17 cellular contexts compared by ENCODE assay signal in the genomic region with DNA sequence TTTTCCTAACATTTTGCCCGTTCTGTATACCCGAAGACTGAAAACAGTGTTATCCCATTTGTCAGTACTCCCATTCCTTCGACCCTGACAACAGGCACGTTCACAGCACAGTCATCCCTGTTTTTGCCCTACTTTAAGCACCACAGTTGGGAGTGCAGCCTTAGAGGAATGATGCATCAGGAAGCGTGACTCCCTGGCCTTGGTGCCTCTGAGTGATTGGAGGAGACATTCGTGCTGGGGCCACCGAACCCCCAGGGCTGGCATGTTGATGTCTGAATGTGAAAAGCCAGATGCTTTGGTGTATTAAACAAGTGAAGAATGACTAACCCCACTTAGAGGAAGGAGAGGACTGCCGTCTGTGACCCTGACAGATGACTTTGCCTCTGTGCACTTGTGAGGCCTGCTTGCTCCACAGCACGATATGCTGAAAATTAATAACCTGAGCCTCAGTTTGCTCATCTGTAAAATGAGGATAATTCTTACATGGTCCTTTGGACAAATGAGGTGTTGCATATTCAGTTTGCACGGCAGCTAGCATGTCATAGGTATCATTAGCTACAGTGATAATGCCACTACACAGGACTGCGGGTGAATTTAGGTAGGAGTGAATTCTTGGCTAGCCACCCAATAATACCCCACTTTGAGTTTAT. TPM values are rescaled to one million over a fixed set of nuclear protein-coding genes. Genes with fewer than 3 reads are reported as not detected.
DNase-seq lines count a peak whose midpoint lies in the region; ATAC-seq and TF ChIP-seq lines count a peak whose summit lies in the region.
"Had no signal": no experiment of that assay in that cellular context is flagged by ENCODE, and none has a peak within 500 bp of the region (broad histone marks: within the 10 kb centered on the region; RNA-seq: fewer than 3 reads in every experiment).

No MANE protein-coding gene starts in this region.

- H2AFZ ChIP-seq in osteoblast (ENCODE audit: low read length): no peak overlapping the region

- CTCF ChIA-PET in activated naive CD4-positive, alpha-beta T cell treated with anti-CD3 and anti-CD28 coated beads for 36 hours (lab: Charles Lee): no interaction called here

- H3K4me1 ChIP-seq in osteoblast (ENCODE audit: insufficient read depth, low read length) (peaks cover 47% of the 10 kb centered on the region), HAP-1 (peaks cover 9% of the 10 kb centered on the region), left lung (peaks cover 15 to 29% of the 10 kb centered on the region in 2 donors)
- H3K4me1 ChIP-seq: BE2C had no signal

- no peaks in the 10 kb centered on the region for H3K36me3 Mint-ChIP-seq in activated naive CD4-positive, alpha-beta T cell treated with anti-CD3 and anti-CD28 coated beads for 36 hours (ENCODE audit: low read depth)
- H3K36me3 Mint-ChIP-seq: naive B cell had no signal

- peak; percentile 81 for ATAC-seq in SK-N-SH treated with all-trans-retinoic acid at 6 μM for 48 hours
- no peak for ATAC-seq in left lung
- ATAC-seq: Panc1 had no signal

- intact Hi-C loops in activated naive CD4-positive, alpha-beta T cell treated with anti-CD3 and anti-CD28 coated beads for 36 hours (cut with micrococcal nuclease): no loop called here
- intact Hi-C loops in left lung (cut with DNase I): no loop called here

- H4K20me1 ChIP-seq in osteoblast (ENCODE audit: insufficient read depth, low read length): peaks cover 50% of the 10 kb centered on the region

- no peaks in the 10 kb centered on the region for H3K9me3 ChIP-seq in osteoblast (ENCODE audit: low read depth, low read length)
- H3K9me3 ChIP-seq in HAP-1: no peaks in the 10 kb centered on the region
- no peaks in the 10 kb centered on the region for H3K9me3 ChIP-seq in left lung
- H3K9me3 ChIP-seq: ascending aorta, BE2C had no signal

- TF ChIP-seq CTCF in osteoblast (IDR thresholded peaks at IDR 0.05; ENCODE audit: extremely low read depth, low read depth, low read length): no peak
- TF ChIP-seq CTCF in left lung (IDR thresholded peaks at IDR 0.05): no peak

- H3K27ac ChIP-seq in osteoblast (ENCODE audit: low read depth, low read length) (peak overlapping the region; percentile 47), left lung (no peak overlapping the region)
- H3K27ac ChIP-seq: ascending aorta, VCaP had no signal

- H3K27me3 Mint-ChIP-seq in activated naive CD4-positive, alpha-beta T cell treated with anti-CD3 and anti-CD28 coated beads for 36 hours (ENCODE audit: low read depth): no peaks in the 10 kb centered on the region
- H3K27me3 Mint-ChIP-seq: naive B cell, progenitor cell of endocrine pancreas had no signal

- H3K4me1 Mint-ChIP-seq in activated naive CD4-positive, alpha-beta T cell treated with anti-CD3 and anti-CD28 coated beads for 36 hours (ENCODE audit: low read depth): peaks cover 11% of the 10 kb centered on the region

- H3K27ac Mint-ChIP-seq in activated naive CD4-positive, alpha-beta T cell treated with anti-CD3 and anti-CD28 coated beads for 36 hours: no peak overlapping the region
- H3K27ac Mint-ChIP-seq: progenitor cell of endocrine pancreas had no signal

- DNase-seq in EL: peak; percentile 97
- peak; percentile 5 for DNase-seq in dermis blood vessel endothelial cell
- peak; percentile 91 for DNase-seq in osteoblast (ENCODE audit: insufficient read length, low spot score, missing footprints)
- no peak for DNase-seq in SW 1271 (lab: John Stamatoyannopoulos, UW)
- DNase-seq in activated naive CD4-positive, alpha-beta T cell treated with anti-CD3 and anti-CD28 coated beads for 36 hours: no peak
- DNase-seq in HAP-1 (ENCODE audit: low spot score in 2 of 2): no peak
- DNase-seq in left lung: no peak
- DNase-seq: activated CD8-positive, alpha-beta memory T cell treated with anti-CD3 and anti-CD28 coated beads for 24 hours; BE2C; naive B cell; NCI-H1048; NCI-H774 had no signal

- H3K4me2 ChIP-seq in osteoblast (ENCODE audit: insufficient read depth, low read length): no peak overlapping the region

- H3K4me3 ChIP-seq in osteoblast (ENCODE audit: insufficient read depth, low read length): no peak overlapping the region
- no peak overlapping the region for H3K4me3 ChIP-seq in HAP-1
- no peak overlapping the region for H3K4me3 ChIP-seq in left lung
- H3K4me3 ChIP-seq: ascending aorta had no signal

- no peak overlapping the region for H3K4me3 Mint-ChIP-seq in activated naive CD4-positive, alpha-beta T cell treated with anti-CD3 and anti-CD28 coated beads for 36 hours

- peaks cover 80% of the 10 kb centered on the region for H3K79me2 ChIP-seq in osteoblast (ENCODE audit: insufficient read depth, low read length)

- no peaks in the 10 kb centered on the region for H3K9me3 Mint-ChIP-seq in activated naive CD4-positive, alpha-beta T cell treated with anti-CD3 and anti-CD28 coated beads for 36 hours
- H3K9me3 Mint-ChIP-seq: naive B cell had no signal

- H3K27me3 ChIP-seq in osteoblast (ENCODE audit: insufficient read depth, low read length) (no peaks in the 10 kb centered on the region), HAP-1 (ENCODE audit: low read depth) (no peaks in the 10 kb centered on the region), left lung (no peaks in the 10 kb centered on the region)
- H3K27me3 ChIP-seq: ascending aorta, BE2C had no signal

- no peaks in the 10 kb centered on the region for H3K36me3 ChIP-seq in osteoblast (ENCODE audit: insufficient read depth, low read length)
- H3K36me3 ChIP-seq in HAP-1 (replicated peaks): no peaks in the 10 kb centered on the region
- no peaks in the 10 kb centered on the region for H3K36me3 ChIP-seq in left lung
- H3K36me3 ChIP-seq: BE2C had no signal

- in situ Hi-C loops in HAP-1 (cut with MboI; ENCODE audit: low sequenced_read_pairs): no loop called here

TF ChIP-seq in SK-N-SH treated with all-trans-retinoic acid at 6 μM for 48 hours, 23 proteins besides CTCF, POLR2A, EP300 and RAD21:
- no peak for TF ChIP-seq GLIS3 (CRISPR knock-in tag; IDR thresholded peaks at IDR 0.05)
- TF ChIP-seq ESRRG (CRISPR knock-in tag; IDR thresholded peaks at IDR 0.05): no peak
- TF ChIP-seq ZFP30 (CRISPR knock-in tag; IDR thresholded peaks at IDR 0.05): no peak

RNA-seq across cellular contexts. Expression of gene STK35, which starts 36.0 kb away (rescaled TPM):
- 27.2 and 30.8 TPM in 2 replicates for total RNA-seq in dermis blood vessel endothelial cell
- total RNA-seq in osteoblast: 18.0 and 21.4 TPM in 2 replicates
- 10 to 100 TPM; 20.5 to 20.9 TPM for total RNA-seq in activated naive CD4-positive, alpha-beta T cell treated with anti-CD3 and anti-CD28 coated beads for 36 hours
- total RNA-seq in left lung: 10 to 100 TPM; 15.8 to 17.2 TPM

Comparison
In these comparisons a context has a peak if more than half of its experiments do, and no peak if none do; other contexts are left out.
1. DNase-seq: peak in EL (single experiment), dermis blood vessel endothelial cell (single experiment) and osteoblast (single experiment); none in SW 1271 (0 of 2), activated naive CD4-positive, alpha-beta T cell treated with anti-CD3 and anti-CD28 coated beads for 36 hours (single experiment), HAP-1 (0 of 2) and left lung (0 of 2).